In the genomic region with DNA sequence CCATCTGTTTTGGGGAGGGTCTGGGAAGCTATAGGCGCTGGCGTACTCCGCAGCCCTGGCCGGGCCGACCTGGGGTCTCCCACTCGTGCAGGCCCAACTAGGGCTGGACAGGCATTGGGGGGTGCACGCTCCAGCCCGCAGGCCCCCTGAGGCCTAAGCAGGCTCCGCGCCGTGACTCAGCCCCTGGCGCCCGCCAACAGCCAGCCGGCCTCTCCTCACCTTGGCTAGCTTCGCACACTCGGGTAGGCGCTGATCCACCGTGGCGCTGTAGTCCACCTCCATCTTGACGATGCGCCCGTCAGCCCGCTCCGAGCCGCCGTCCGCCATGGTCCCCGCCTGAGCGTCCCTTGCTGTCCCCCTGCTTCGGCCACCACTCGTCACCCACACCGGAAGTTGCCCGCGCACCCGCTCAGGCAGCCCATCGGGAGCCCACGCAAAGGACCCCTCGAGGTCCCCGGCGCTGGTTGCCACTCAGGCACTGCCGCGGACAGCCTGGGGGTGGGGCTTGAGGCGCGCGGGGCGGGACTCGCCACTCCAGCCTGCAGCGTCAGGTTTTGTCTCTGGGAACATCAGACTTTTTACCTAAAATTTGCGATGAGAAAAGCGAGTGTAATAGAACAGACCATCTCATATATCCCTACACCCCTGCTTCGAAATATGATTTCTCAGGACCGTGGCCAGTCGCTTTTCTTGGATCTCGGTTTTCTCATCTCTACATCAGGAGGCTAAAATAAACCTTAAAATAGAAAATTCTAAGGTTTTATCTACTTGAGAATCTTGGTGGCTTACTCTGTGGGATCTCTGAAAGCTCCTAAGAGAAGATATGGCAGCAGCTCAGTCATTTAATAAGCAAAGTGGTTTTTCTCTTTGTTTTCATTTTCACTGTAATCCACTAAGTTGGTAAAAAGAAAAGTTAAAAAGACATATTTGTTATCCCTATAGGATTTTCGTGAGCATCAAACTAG, we compare ENCODE assay signal across 8 cellular contexts. TPM values are rescaled to one million over a fixed set of nuclear protein-coding genes. Genes with fewer than 3 reads are reported as not detected.
DNase-seq lines count a peak whose midpoint lies in the region; ATAC-seq and TF ChIP-seq lines count a peak whose summit lies in the region.

A gene (minus strand): TSS at position 385 of the 965 bp plus-strand sequence. CDS start 58 bp downstream, at position 327.

- H3K4me1 ChIP-seq in right atrium auricular region (peaks cover 0 to 37% of the 10 kb centered on the region in 2 donors), uterus (peaks cover 0 to 10% of the 10 kb centered on the region in 2 donors)

- ATAC-seq in GM18499 (IDR thresholded peaks at IDR 0.05; ENCODE audit: insufficient read depth, unreplicated experiment) (peak; percentile 67), HG02884 (IDR thresholded peaks at IDR 0.05; ENCODE audit: unreplicated experiment) (peak; percentile 73)

- H3K36me3 ChIP-seq in right atrium auricular region (no peaks in the 10 kb centered on the region), uterus (no peaks in the 10 kb centered on the region)

- H3K27me3 ChIP-seq in right atrium auricular region, result no peaks in the 10 kb centered on the region
- no peaks in the 10 kb centered on the region for H3K27me3 ChIP-seq in uterus

- intact Hi-C loops in uterus (cut with DNase I; ENCODE audit: low total_unique reads), result no loop called here

- TF ChIP-seq POLR2A in uterus (IDR thresholded peaks at IDR 0.05), result peak; percentile 32 to 76

- H3K4me3 ChIP-seq in right atrium auricular region (peak within 1 kb of the TSS; percentile 88 to 90), uterus (peak within 1 kb of the TSS; percentile 86 to 93)

- H3K9me3 ChIP-seq in right atrium auricular region (no peaks in the 10 kb centered on the region), uterus (no peaks in the 10 kb centered on the region)

- DNase-seq in NCI-H1694 treated with DMSO at 0.1 percent for 48 hours (lab: John Stamatoyannopoulos, UW) (peak; percentile 80), T-helper 2 cell (peak; percentile 87 to 94 (median 88)), right atrium auricular region (ENCODE audit: low spot score) (peak; percentile 93), putamen (ENCODE audit: low spot score) (peak; percentile 92), uterus (peak; percentile 89 to 95)

- TF ChIP-seq CTCF in right atrium auricular region (IDR thresholded peaks at IDR 0.05) (no peak), uterus (IDR thresholded peaks at IDR 0.05) (peak in 1 of 4 experiments; percentile 6)

- H3K27ac ChIP-seq in angular gyrus (ENCODE audit: low read depth, low read length) (peak within 1 kb of the TSS; percentile 84), right atrium auricular region (peak within 1 kb of the TSS; percentile 92 to 93), uterus (peak within 1 kb of the TSS; percentile 89 to 91)

RNA-seq across cellular contexts. Expression of the gene that starts here (rescaled TPM):
- total RNA-seq in right atrium auricular region, result 10 to 100 TPM; 20.0 to 31.1 TPM
- total RNA-seq in uterus, result 10 to 100 TPM; 10.5 to 55.6 (median 24.9) TPM

Comparison
In these comparisons a context has a peak if more than half of its experiments do, and no peak if none do; other contexts are left out.
1. Peak in every context shown above with its lines: DNase-seq, ATAC-seq, H3K4me3 ChIP-seq and H3K27ac ChIP-seq.